8 cellular contexts compared by ENCODE assay signal in the genomic region with DNA sequence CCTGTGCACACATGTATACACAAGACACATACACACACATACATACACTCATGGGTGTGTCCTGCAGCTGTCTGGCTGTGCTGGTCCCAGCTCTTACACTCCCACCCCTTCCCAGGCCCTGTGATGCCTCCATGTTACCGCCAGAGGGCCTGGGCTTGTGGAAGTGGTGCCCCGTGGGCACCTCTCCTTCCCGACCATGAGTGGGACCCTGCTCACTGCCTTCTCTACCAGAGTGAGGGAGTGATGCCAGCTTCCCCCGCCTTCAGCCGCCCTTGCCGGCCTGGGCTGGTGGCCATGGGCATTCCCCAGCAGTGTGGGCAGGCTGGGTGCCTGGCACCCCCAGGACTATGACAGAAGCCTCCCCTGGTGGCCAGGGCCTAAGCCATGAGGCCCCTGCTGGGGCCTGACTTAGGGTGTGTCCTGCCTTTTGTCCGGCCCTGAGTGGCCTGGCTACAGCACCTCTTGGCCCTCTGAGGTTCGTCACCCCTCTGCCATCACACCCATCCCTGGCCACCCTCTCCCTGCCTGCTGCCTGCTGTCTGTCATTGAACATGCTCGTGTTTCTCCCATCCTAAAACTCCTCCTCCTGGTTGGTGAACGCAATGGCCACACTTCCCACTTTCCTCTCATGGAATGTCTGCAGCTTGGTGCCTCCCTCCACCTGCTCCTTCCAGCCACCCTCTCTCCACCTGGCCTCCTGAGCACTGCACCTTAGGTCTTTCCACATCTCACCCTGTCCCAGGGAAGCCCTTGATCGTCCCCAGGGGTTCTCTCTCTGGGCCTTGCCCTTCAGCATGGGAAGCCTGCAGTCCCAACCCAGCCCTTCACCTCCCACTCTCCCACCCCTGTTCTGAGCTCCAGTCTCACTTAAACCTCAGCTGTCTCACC.
DNase-seq lines count a peak whose midpoint lies in the region; ATAC-seq and TF ChIP-seq lines count a peak whose summit lies in the region.

No MANE protein-coding gene starts in this region.

- peak; percentile 33 for DNase-seq in MM.1S
- peak; percentile 61 for DNase-seq in choroid plexus epithelial cell (ENCODE audit: low read depth)
- DNase-seq in middle frontal gyrus (ENCODE audit: extremely low spot score, low spot score), result peak; percentile 69
- DNase-seq in foreskin melanocyte, result no peak
- DNase-seq in NCI-H446 treated with DMSO at 0.1 percent for 48 hours (lab: John Stamatoyannopoulos, UW), result no peak
- no peak for DNase-seq in GM19240 (ENCODE audit: insufficient read length, low spot score)

- no peak overlapping the region for H2AFZ ChIP-seq in MM.1S (ENCODE audit: low read length)

- H3F3A ChIP-seq in DOHH2 (ENCODE audit: control insufficient read depth, insufficient read depth) (no peaks in the 10 kb centered on the region), MM.1S (ENCODE audit: insufficient read depth, low read length) (peaks cover 3% of the 10 kb centered on the region; the same call in 1 of the 2 replicates)

- no peaks in the 10 kb centered on the region for H3K79me2 ChIP-seq in DOHH2 (ENCODE audit: control insufficient read depth, low read length)
- H3K79me2 ChIP-seq in MM.1S (ENCODE audit: low read length), result no peaks in the 10 kb centered on the region

- TF ChIP-seq CTCF in DOHH2 (IDR thresholded peaks at IDR 0.05; ENCODE audit: low read depth, low read length, poor library complexity, severe bottlenecking) (peak; percentile 69), MM.1S (IDR thresholded peaks at IDR 0.05; ENCODE audit: low read length) (peak; percentile 76), choroid plexus epithelial cell (conservative IDR thresholded peaks at IDR 0.05; ENCODE audit: low read depth, low read length) (peak; percentile 81)

- H3K9me3 ChIP-seq in DOHH2 (ENCODE audit: control insufficient read depth, insufficient read depth, low read length) (no peaks in the 10 kb centered on the region), MM.1S (replicated peaks; ENCODE audit: insufficient read depth, low read length) (no peaks in the 10 kb centered on the region)

- H4K20me1 ChIP-seq in DOHH2 (ENCODE audit: control insufficient read depth, insufficient read depth, low read depth, low read length) (no peaks in the 10 kb centered on the region), MM.1S (ENCODE audit: insufficient read depth, low read length) (no peaks in the 10 kb centered on the region)

- no peaks in the 10 kb centered on the region for H3K4me1 ChIP-seq in DOHH2 (ENCODE audit: control insufficient read depth, low read length)
- 0 out of 2 replicates have a peak, but pooled peaks cover 3% of the 10 kb centered on the region for H3K4me1 ChIP-seq in MM.1S (ENCODE audit: low read length)

- H3K27me3 ChIP-seq in DOHH2 (ENCODE audit: control insufficient read depth, low read length) (no peaks in the 10 kb centered on the region), MM.1S (replicated peaks; ENCODE audit: insufficient read depth, low read length) (no peaks in the 10 kb centered on the region)

- ATAC-seq in GM18858 (IDR thresholded peaks at IDR 0.05; ENCODE audit: unreplicated experiment), result no peak

- H3K36me3 ChIP-seq in DOHH2 (ENCODE audit: control insufficient read depth, low read length) (no peaks in the 10 kb centered on the region), MM.1S (replicated peaks; ENCODE audit: insufficient read depth, low read length) (no peaks in the 10 kb centered on the region)

- no peak overlapping the region for H3K27ac ChIP-seq in DOHH2 (ENCODE audit: low read depth, low read length)
- no peak overlapping the region for H3K27ac ChIP-seq in MM.1S (ENCODE audit: low read length)

- H3K9me2 ChIP-seq in DOHH2 (replicated peaks; ENCODE audit: control insufficient read depth, low read length) (no peaks in the 10 kb centered on the region), MM.1S (replicated peaks; ENCODE audit: insufficient read depth, low read length) (no peaks in the 10 kb centered on the region)

- no peak overlapping the region for H3K4me3 ChIP-seq in DOHH2 (ENCODE audit: low read length)
- no peak overlapping the region for H3K4me3 ChIP-seq in MM.1S (ENCODE audit: low read length)
- H3K4me3 ChIP-seq in choroid plexus epithelial cell (ENCODE audit: low read depth, low read length), result no peak overlapping the region

- H3K9ac ChIP-seq in MM.1S (ENCODE audit: low read length), result no peak overlapping the region

- H3K4me2 ChIP-seq in DOHH2 (ENCODE audit: low read length) (no peak overlapping the region), MM.1S (ENCODE audit: low read depth, low read length) (no peak overlapping the region)

Comparison
In these comparisons a context has a peak if more than half of its experiments do, and no peak if none do; other contexts are left out.
1. DNase-seq: peak in MM.1S (single experiment), choroid plexus epithelial cell (single experiment) and middle frontal gyrus (single experiment); none in foreskin melanocyte (single experiment), NCI-H446 treated with DMSO at 0.1 percent for 48 hours (single experiment) and GM19240 (single experiment).
2. Peak in every context shown above with its lines, with median percentiles within 50 percentile points of each other: CTCF ChIP-seq.